8 cellular contexts compared by ENCODE assay signal in genomic region chr1:211514030-211514754, GRCh38. TPM values are rescaled to one million over a fixed set of nuclear protein-coding genes. Genes with fewer than 3 reads are reported as not detected.
A peak's percentile ranks its signal among the peaks of the same experiment; 100 is the strongest.
DNase-seq lines count a peak whose midpoint lies in the region; ATAC-seq and TF ChIP-seq lines count a peak whose summit lies in the region.

No MANE protein-coding gene starts in this region.

- TF ChIP-seq EP300 in SK-N-SH (IDR thresholded peaks at IDR 0.05; ENCODE audit: borderline replicate concordance in 1 of 2, low read depth in 1 of 2, low read length in 1 of 2): no peak

- ATAC-seq in HG02588 (IDR thresholded peaks at IDR 0.05; ENCODE audit: unreplicated experiment): peak; percentile 70
- peak; percentile 84 for ATAC-seq in Right ventricle myocardium inferior

- H3K27ac ChIP-seq in SK-N-SH (ENCODE audit: low read depth in 2 of 2, low read length in 1 of 2): no peak overlapping the region

- POLR2A ChIA-PET in SK-N-SH (lab: Yijun Ruan, JAX): interaction anchor here (1.6 kb wide), 1 partner anchor 22 kb away, joined by 3 read pairs; no protein-coding TSS in a partner anchor

- intact Hi-C loops in Right ventricle myocardium inferior (cut with DNase I): loop anchor here (1.0 to 5.0 kb wide), 4 partner anchors 44 to 192 kb away; partner anchors contain the start of gene SLC30A1
- intact Hi-C loops in posterior vena cava (cut with DNase I): no loop called here

- no peaks in the 10 kb centered on the region for H3K9me2 ChIP-seq in SK-N-SH

- H4K20me1 ChIP-seq in SK-N-SH (ENCODE audit: insufficient read depth): no peaks in the 10 kb centered on the region

- no peak overlapping the region for H3K9ac ChIP-seq in SK-N-SH

- H3K27me3 ChIP-seq in SK-N-SH (ENCODE audit: insufficient read depth): no peaks in the 10 kb centered on the region

- peaks cover 6% of the 10 kb centered on the region for H3F3A ChIP-seq in SK-N-SH (replicated peaks; ENCODE audit: insufficient read depth)

- H3K4me2 ChIP-seq in SK-N-SH: no peak overlapping the region

- H3K4me1 ChIP-seq in SK-N-SH (ENCODE audit: control insufficient read depth in 1 of 2, insufficient read depth in 2 of 2, low read depth in 1 of 2, low read length in 1 of 2): peaks cover 0 to 6% of the 10 kb centered on the region in 2 experiments; a peak in 1 of 4 replicates

- DNase-seq in GM12864 (ENCODE audit: low read depth): peak; percentile 57
- DNase-seq in NB4 (ENCODE audit: low read depth): peak; percentile 95
- peak; percentile 93 for DNase-seq in SK-N-SH
- DNase-seq in activated naive CD4-positive, alpha-beta T cell treated with anti-CD3 and anti-CD28 coated beads, Interleukin-2, amount 50 U/mL, for 16 hours: peak; percentile 76
- peak; percentile 83 for DNase-seq in Right ventricle myocardium inferior (ENCODE audit: missing footprints)
- peak; percentile 94 for DNase-seq in posterior vena cava (ENCODE audit: low spot score)
- peak; percentile 89 for DNase-seq in ureter (ENCODE audit: low spot score)

- H3K36me3 ChIP-seq in SK-N-SH (replicated peaks in 1 of 2; ENCODE audit: control insufficient read depth in 1 of 2, insufficient read depth in 2 of 2, low read length in 1 of 2): no peaks in the 10 kb centered on the region

- peak; percentile 95 for TF ChIP-seq RAD21 in SK-N-SH (IDR thresholded peaks at IDR 0.05; ENCODE audit: low read length)

- CTCF ChIA-PET in SK-N-SH (lab: Yijun Ruan, JAX): interaction anchor here (0.6 to 9.4 kb wide), 66 partner anchors 8 to 1652 kb away, joined by 3 to 209 read pairs (median 5); partner anchors contain the start of genes KCNH1, RD3, SLC30A1 and TRAF5

- no peaks in the 10 kb centered on the region for H3K79me2 ChIP-seq in SK-N-SH (ENCODE audit: insufficient read depth)

- H3K9me3 ChIP-seq in SK-N-SH: no peaks in the 10 kb centered on the region

- 44% methylated on average over 25 of the region's 28 CpGs for WGBS in SK-N-SH (ENCODE audit: low lambda C conversion rate)

- no peak for TF ChIP-seq POLR2A in NB4 (IDR thresholded peaks at IDR 0.05; ENCODE audit: extremely low read depth, insufficient read length)

- H2AFZ ChIP-seq in SK-N-SH (ENCODE audit: low read depth): peak overlapping the region; percentile 90; the same call in 1 of the 2 replicates

- TF ChIP-seq CTCF in GM12864 (IDR thresholded peaks at IDR 0.05; ENCODE audit: low read depth, low read length, missing control alignments): peak; percentile 87
- peak; percentile 61 for TF ChIP-seq CTCF in NB4 (IDR thresholded peaks at IDR 0.05; ENCODE audit: low read depth, low read length)
- TF ChIP-seq CTCF in SK-N-SH (IDR thresholded peaks at IDR 0.05): peak; percentile 78

- H3K4me3 ChIP-seq in GM12864 (ENCODE audit: low read depth, low read length) (no peak overlapping the region), NB4 (ENCODE audit: low read depth, low read length) (no peak overlapping the region), SK-N-SH (ENCODE audit: low read depth in 2 of 2, low read length in 1 of 2) (no peak overlapping the region; a peak in 1 of 4 replicates)

TF ChIP-seq in SK-N-SH, 30 proteins besides CTCF, POLR2A, EP300 and RAD21:
- TF ChIP-seq MAX (IDR thresholded peaks at IDR 0.05; ENCODE audit: low read depth) (0 out of 2 replicates have a peak, but pooled peaks have one; percentile 9), ELF1 (IDR thresholded peaks at IDR 0.05) (no peak), SMC3 (IDR thresholded peaks at IDR 0.05; ENCODE audit: low read depth, low read length) (peak; percentile 91)

RNA-seq across cellular contexts. Expression of gene RD3, which starts 22.2 kb away (rescaled TPM):
- polyA plus RNA-seq in SK-N-SH (2012; rRNA removed): 0.08 and 0.24 TPM in 2 replicates
- polyA plus RNA-seq in SK-N-SH (2012; cell fraction: cytosol; rRNA removed): 0.17 and 0.45 TPM in 2 replicates
- 0.17 and 0.33 TPM in 2 replicates for polyA plus RNA-seq in SK-N-SH (2012; cell fraction: nucleus; rRNA removed)
- not detected for total RNA-seq in Right ventricle myocardium inferior
- total RNA-seq in posterior vena cava: under 1 TPM; 0.10 to 0.69 TPM
- total RNA-seq in ureter: 0.65 TPM
